8 cellular contexts compared by ENCODE assay signal in the genomic region with DNA sequence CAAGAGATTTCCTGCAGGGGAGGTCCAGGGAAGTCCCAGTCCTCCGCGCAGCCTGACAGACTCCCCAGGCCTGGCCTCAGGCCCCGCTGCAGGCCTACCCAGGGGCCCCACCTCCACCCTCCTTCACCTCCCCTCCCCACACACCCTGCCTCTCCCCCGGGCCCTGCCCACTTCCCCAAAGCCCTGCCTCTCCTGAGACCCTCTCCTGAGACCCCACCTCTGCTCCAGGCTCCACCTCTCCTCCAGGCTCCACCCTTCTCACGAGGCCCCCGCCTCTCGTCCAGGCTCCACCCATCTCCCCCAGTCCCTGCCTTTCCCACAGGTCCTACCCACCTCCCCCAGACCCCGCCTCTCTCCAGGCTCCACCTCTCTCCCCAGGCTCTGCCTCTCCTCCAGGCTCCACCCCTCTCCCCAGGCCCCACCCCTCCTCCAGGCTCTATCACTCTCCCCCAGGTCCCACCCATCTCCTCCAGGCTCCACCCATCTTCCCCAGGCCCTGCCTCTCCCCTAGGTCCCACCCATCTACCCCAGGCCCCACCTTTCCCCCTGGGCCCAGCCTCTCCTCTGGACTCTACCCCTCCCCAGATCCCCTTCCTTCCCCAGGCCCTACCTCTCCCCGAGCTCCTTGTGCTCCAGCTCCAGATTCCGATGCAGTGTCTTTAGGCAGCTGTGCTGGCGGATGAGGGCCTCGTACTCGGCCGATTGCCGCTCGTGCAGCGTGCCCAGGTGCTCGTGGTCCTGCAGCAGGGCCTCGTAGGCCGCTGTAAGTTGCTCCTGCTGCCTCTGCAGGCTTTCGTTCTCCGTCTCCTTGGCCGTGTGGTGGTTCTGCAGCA. TPM values are rescaled to one million over a fixed set of nuclear protein-coding genes. Genes with fewer than 3 reads are reported as not detected.
DNase-seq lines count a peak whose midpoint lies in the region; ATAC-seq lines count a peak whose summit lies in the region.

No MANE protein-coding gene starts in this region.

- ATAC-seq in left cardiac atrium (peak; percentile 72 to 88), GM19023 (IDR thresholded peaks at IDR 0.05; ENCODE audit: unreplicated experiment) (no peak)

- WGBS in HUES64: 55% methylated on average over 23 of the region's 23 CpGs

- DNase-seq in NCI-H1417 (lab: John Stamatoyannopoulos, UW) (peak in 2 of 3 experiments; percentile 6 to 13), NCI-H1417 treated with DMSO at 0.1 percent for 48 hours (lab: John Stamatoyannopoulos, UW) (no peak), left cardiac atrium (peak; percentile 52), NCI-H1105 treated with DMSO at 0.1 percent for 48 hours (lab: John Stamatoyannopoulos, UW) (no peak)
- DNase-seq in activated CD4-positive, alpha-beta T cell treated with anti-CD3 and anti-CD28 coated beads, Interleukin-2, amount 50 U/mL, for 4 hours: peak; percentile 25 to 36
- peak; percentile 53 for DNase-seq in stimulated activated CD8-positive, alpha-beta memory T cell treated with anti-CD3 and anti-CD28 coated beads, Interleukin-7, amount 100 ng/mL, for 24 hours (ENCODE audit: low read depth)

- H3K9me3 ChIP-seq in HUES64 (ENCODE audit: insufficient read depth, low read depth, low read length): no peaks in the 10 kb centered on the region

- intact Hi-C loops in left cardiac atrium (cut with DNase I): no loop called here

- no peaks in the 10 kb centered on the region for H3K27me3 ChIP-seq in HUES64 (ENCODE audit: insufficient read depth, low read length)

- peak overlapping the region; percentile 28 for H3K4me3 ChIP-seq in HUES64 (ENCODE audit: low read length)

- H3K4me1 ChIP-seq in HUES64 (ENCODE audit: insufficient read depth, low read length): peaks cover 32% of the 10 kb centered on the region

- H3K36me3 ChIP-seq in HUES64 (ENCODE audit: insufficient read depth, low read length): peaks cover 73% of the 10 kb centered on the region

- H3K27ac ChIP-seq in HUES64 (ENCODE audit: low read depth, low read length): peak overlapping the region; percentile 73; the same call in 1 of the 2 replicates

- peak overlapping the region; percentile 39; the same call in 1 of the 2 replicates for H3K9ac ChIP-seq in HUES64 (ENCODE audit: low read depth, low read length)

RNA-seq across cellular contexts. Expression of a gene that starts 58.8 kb away (rescaled TPM):
- polyA plus RNA-seq in HUES64 (2013, experiment 1 of 2): 0.15 TPM
- polyA plus RNA-seq in HUES64 (2013, experiment 2 of 2): 0.25 TPM
- total RNA-seq in left cardiac atrium: 1 to 10 TPM in 1 of 2 donors, under 1 TPM in 1; 0.94 to 1.8 TPM

Comparison
In these comparisons a context has a peak if more than half of its experiments do, and no peak if none do; other contexts are left out.
1. DNase-seq: peak in NCI-H1417 (2 of 3), activated CD4-positive, alpha-beta T cell treated with anti-CD3 and anti-CD28 coated beads, Interleukin-2, amount 50 U/mL, for 4 hours (2 of 2), left cardiac atrium (single experiment) and stimulated activated CD8-positive, alpha-beta memory T cell treated with anti-CD3 and anti-CD28 coated beads, Interleukin-7, amount 100 ng/mL, for 24 hours (single experiment); none in NCI-H1417 treated with DMSO at 0.1 percent for 48 hours (single experiment) and NCI-H1105 treated with DMSO at 0.1 percent for 48 hours (single experiment).